ENCODE assay signal across 9 cellular contexts in genomic region chr11:62024975-62025374, GRCh38. TPM values are rescaled to one million over a fixed set of nuclear protein-coding genes. Genes with fewer than 3 reads are reported as not detected.
DNase-seq lines count a peak whose midpoint lies in the region; ATAC-seq and TF ChIP-seq lines count a peak whose summit lies in the region.
"Had no signal": no experiment of that assay in that cellular context is flagged by ENCODE, and none has a peak within 500 bp of the region (broad histone marks: within the 10 kb centered on the region; RNA-seq: fewer than 3 reads in every experiment).

No MANE protein-coding gene starts in this region.

- no peak for TF ChIP-seq CTCF in adrenal gland (IDR thresholded peaks at IDR 0.05)

- DNase-seq in adrenal gland = no peak
- DNase-seq in SW480 (ENCODE audit: low spot score) = no peak
- no peak for DNase-seq in SK-N-DZ (ENCODE audit: low spot score)
- DNase-seq: DMS79 treated with DMSO at 0.1 percent for 48 hours had no signal

- H3K4me3 ChIP-seq in ACC112 (ENCODE audit: low read depth, low read length) = no peak overlapping the region
- H3K4me3 ChIP-seq in adrenal gland = no peak overlapping the region
- no peak overlapping the region for H3K4me3 ChIP-seq in mucosa of rectum (ENCODE audit: low read length in 2 of 2)

- peak overlapping the region; percentile 4 to 86 for H3K9ac ChIP-seq in mucosa of rectum (ENCODE audit: low read depth in 1 of 2, low read length in 2 of 2)

- H3K9me3 ChIP-seq in adrenal gland (replicated peaks in 1 of 3) (no peaks in the 10 kb centered on the region), mucosa of rectum (ENCODE audit: control insufficient read depth in 2 of 2, low read length in 2 of 2) (no peaks in the 10 kb centered on the region)

- peak; percentile 20 for ATAC-seq in HG03108 (IDR thresholded peaks at IDR 0.05; ENCODE audit: unreplicated experiment)
- ATAC-seq in HG03571 (IDR thresholded peaks at IDR 0.05; ENCODE audit: unreplicated experiment) = no peak
- ATAC-seq in GM18520 (IDR thresholded peaks at IDR 0.05; ENCODE audit: unreplicated experiment) = no peak

- H3K36me3 ChIP-seq in ACC112 (ENCODE audit: insufficient read depth, low read length) (no peaks in the 10 kb centered on the region), adrenal gland (replicated peaks in 1 of 2) (no peaks in the 10 kb centered on the region), mucosa of rectum (ENCODE audit: control insufficient read depth in 2 of 2, insufficient read depth in 2 of 2, low read length in 2 of 2) (no peaks in the 10 kb centered on the region)

- H3K79me2 ChIP-seq in ACC112 (ENCODE audit: control insufficient read depth, insufficient read depth, low read length, unreplicated experiment) = no peaks in the 10 kb centered on the region

- no peaks in the 10 kb centered on the region for H3K27me3 ChIP-seq in ACC112 (ENCODE audit: insufficient read depth, low read length)
- no peaks in the 10 kb centered on the region for H3K27me3 ChIP-seq in adrenal gland
- no peaks in the 10 kb centered on the region for H3K27me3 ChIP-seq in mucosa of rectum (ENCODE audit: control insufficient read depth in 2 of 2, insufficient read depth in 2 of 2, low read length in 2 of 2)

- H3K27ac ChIP-seq in ACC112 (ENCODE audit: low read depth, low read length) (peak overlapping the region; percentile 82), adrenal gland (peak overlapping the region in 3 of 5 donors; percentile 14 to 66 (median 59)), mucosa of rectum (ENCODE audit: low read depth in 2 of 2, low read length in 2 of 2) (peak overlapping the region; percentile 88 to 96)

- intact Hi-C loops in adrenal gland (cut with DNase I) = no loop called here

- peak overlapping the region; percentile 16 for H2AFZ ChIP-seq in ACC112 (ENCODE audit: low read length, unreplicated experiment)

- H3K4me1 ChIP-seq in ACC112 (ENCODE audit: control insufficient read depth, insufficient read depth, low read length, unreplicated experiment) = peaks cover 12% of the 10 kb centered on the region
- no peaks in the 10 kb centered on the region for H3K4me1 ChIP-seq in adrenal gland (replicated peaks in 1 of 2)
- H3K4me1 ChIP-seq in mucosa of rectum (ENCODE audit: control insufficient read depth in 2 of 2, insufficient read depth in 2 of 2, low read length in 2 of 2) = peaks cover 6 to 16% of the 10 kb centered on the region in 2 donors

- WGBS in adrenal gland, 4 donors = 59 to 68% (median 59%) methylated on average over 6 of the region's 6 CpGs

- no peak for TF ChIP-seq POLR2A in adrenal gland (IDR thresholded peaks at IDR 0.05)

RNA-seq across cellular contexts. Expression of gene FTH1, which starts 57.5 kb away (rescaled TPM):
- total RNA-seq in adrenal gland = 1,000 to 10,000 TPM; 1,483 to 5,565 (median 3,595) TPM
- 1,000 to 10,000 TPM; 2,586 to 4,544 (median 2,902) TPM for polyA plus RNA-seq in adrenal gland
- 136 and 163 TPM in 2 replicates for polyA plus RNA-seq in SK-N-DZ (2014; cell fraction: cytosol; rRNA removed)
- polyA plus RNA-seq in SK-N-DZ (2014; cell fraction: nucleus; rRNA removed) = 112 and 279 TPM in 2 replicates
